Comparison of ENCODE assay signal across 18 cellular contexts in genomic region chr2:232893834-232894233, GRCh38. TPM values are rescaled to one million over a fixed set of nuclear protein-coding genes. Genes with fewer than 3 reads are reported as not detected.
A peak's percentile ranks its signal among the peaks of the same experiment; 100 is the strongest.
DNase-seq lines count a peak whose midpoint lies in the region; ATAC-seq, FAIRE-seq and TF ChIP-seq lines count a peak whose summit lies in the region.
"Had no signal": no experiment of that assay in that cellular context is flagged by ENCODE, and none has a peak within 500 bp of the region (broad histone marks: within the 10 kb centered on the region; RNA-seq: fewer than 3 reads in every experiment).

No MANE protein-coding gene starts in this region.

- H3K9me3 ChIP-seq in endodermal cell (ENCODE audit: control insufficient read depth, low read length) (no peaks in the 10 kb centered on the region), neuronal stem cell (replicated peaks in 1 of 2; ENCODE audit: control insufficient read depth in 2 of 2, insufficient read depth in 1 of 2, low read depth in 1 of 2, low read length in 2 of 2) (no peaks in the 10 kb centered on the region)
- H3K9me3 ChIP-seq: A549 had no signal

- no peak overlapping the region for H2BK120ac ChIP-seq in neuronal stem cell (ENCODE audit: low read depth, low read length)

- H3K36me3 ChIP-seq in endodermal cell (ENCODE audit: control insufficient read depth, insufficient read depth, low read length) (no peaks in the 10 kb centered on the region), neuronal stem cell (replicated peaks in 1 of 2; ENCODE audit: control insufficient read depth in 2 of 2, insufficient read depth in 2 of 2, low read length in 2 of 2) (no peaks in the 10 kb centered on the region)

- 97 to 100% methylated on average over 1 to 8 of the region's 8 CpGs for WGBS in endodermal cell (ENCODE audit: insufficient coverage in 1 of 2, insufficient read length in 1 of 2), 2 experiments
- WGBS in neuronal stem cell (ENCODE audit: extremely low coverage in 2 of 2, insufficient read length in 2 of 2, insufficient replicate concordance in 1 of 2), 2 donors = no CpG with 5 or more reads among the region's 8 CpGs

- no peak overlapping the region for H4K91ac ChIP-seq in neuronal stem cell (ENCODE audit: low read depth, low read length, poor library complexity)

- DNase-seq in Right ventricle myocardium superior (peak; percentile 30), left ventricle myocardium superior (no peak), endodermal cell (peak; percentile 40), neuronal stem cell (ENCODE audit: low spot score) (no peak), urothelium cell line (ENCODE audit: low spot score) (no peak), NCI-H1105 (lab: John Stamatoyannopoulos, UW) (no peak)
- no peak for DNase-seq in activated T-cell treated with anti-CD3 and anti-CD28 coated beads, Interleukin-2, amount 50 U/mL, for 4 hours
- DNase-seq: C1 segment of cervical spinal cord, GDM1, KBM-7, NCI-H1436, NCI-H2029, NCI-H510A, NCI-H774, PC-9 had no signal

- H3K27ac ChIP-seq in endodermal cell (ENCODE audit: low read depth, low read length) (no peak overlapping the region), neuronal stem cell (replicated peaks; ENCODE audit: low read length) (no peak overlapping the region)
- H3K27ac ChIP-seq: PC-9 had no signal

- H3K4me1 Mint-ChIP-seq in endodermal cell = peaks cover 11% of the 10 kb centered on the region
- peaks cover 11% of the 10 kb centered on the region for H3K4me1 Mint-ChIP-seq in activated T-cell treated with anti-CD3 and anti-CD28 coated beads, Interleukin-2, amount 50 U/mL, for 4 hours (ENCODE audit: low read depth)

- intact Hi-C loops in Right ventricle myocardium superior (cut with DNase I) = no loop called here
- intact Hi-C loops in left ventricle myocardium superior (cut with micrococcal nuclease) = no loop called here

- H3K27me3 Mint-ChIP-seq in endodermal cell (ENCODE audit: insufficient read depth) = no peaks in the 10 kb centered on the region
- H3K27me3 Mint-ChIP-seq in activated T-cell treated with anti-CD3 and anti-CD28 coated beads, Interleukin-2, amount 50 U/mL, for 4 hours (ENCODE audit: low read depth) = peaks cover 18% of the 10 kb centered on the region

- H2BK5ac ChIP-seq in neuronal stem cell (ENCODE audit: low read length) = no peak overlapping the region

- no peak overlapping the region for H3K14ac ChIP-seq in neuronal stem cell (ENCODE audit: low read length)

- H3K79me1 ChIP-seq in neuronal stem cell (ENCODE audit: low read depth, low read length) = no peaks in the 10 kb centered on the region

- H3K4ac ChIP-seq in neuronal stem cell (ENCODE audit: low read length) = no peak overlapping the region

- H2AFZ ChIP-seq in neuronal stem cell (ENCODE audit: low read length) = peak overlapping the region; percentile 32
- H2AFZ ChIP-seq: PC-9 had no signal

- H2BK12ac ChIP-seq in neuronal stem cell (ENCODE audit: low read length) = no peak overlapping the region

- H2BK15ac ChIP-seq in neuronal stem cell (ENCODE audit: low read length) = no peak overlapping the region

- no peak overlapping the region for H3K27ac Mint-ChIP-seq in endodermal cell

- H3K9ac ChIP-seq in endodermal cell (ENCODE audit: extremely low read depth, low read length, poor library complexity, severe bottlenecking) (no peak overlapping the region), neuronal stem cell (ENCODE audit: low read depth, low read length, poor library complexity) (no peak overlapping the region)

- H3K23ac ChIP-seq in neuronal stem cell (ENCODE audit: low read depth, low read length, poor library complexity) = no peak overlapping the region

- peak overlapping the region; percentile 68 for H3K18ac ChIP-seq in neuronal stem cell (ENCODE audit: low read length)

- H3K27me3 ChIP-seq in endodermal cell (ENCODE audit: control insufficient read depth, insufficient read depth, low read length, poor library complexity, severe bottlenecking) (no peaks in the 10 kb centered on the region), neuronal stem cell (ENCODE audit: control insufficient read depth in 3 of 3, insufficient read depth in 3 of 3, low read depth in 1 of 3, low read length in 3 of 3) (no peaks in the 10 kb centered on the region)

- no peak for ATAC-seq in Right ventricle myocardium superior (ENCODE audit: poor library complexity)
- ATAC-seq in left ventricle myocardium superior = no peak
- ATAC-seq in activated T-cell treated with anti-CD3 and anti-CD28 coated beads, Interleukin-2, amount 50 U/mL, for 4 hours = no peak
- ATAC-seq: A549, GM12878 had no signal

- peak; percentile 58 for FAIRE-seq in urothelium cell line (lab: Jason Lieb, UNC)
- FAIRE-seq: A549, GM12878, GM18507 had no signal

- H3K36me3 Mint-ChIP-seq in endodermal cell (ENCODE audit: low read depth) = no peaks in the 10 kb centered on the region
- H3K36me3 Mint-ChIP-seq in activated T-cell treated with anti-CD3 and anti-CD28 coated beads, Interleukin-2, amount 50 U/mL, for 4 hours (ENCODE audit: insufficient read depth) = no peaks in the 10 kb centered on the region

- H3K9me3 Mint-ChIP-seq in endodermal cell = no peaks in the 10 kb centered on the region
- H3K9me3 Mint-ChIP-seq in activated T-cell treated with anti-CD3 and anti-CD28 coated beads, Interleukin-2, amount 50 U/mL, for 4 hours = no peaks in the 10 kb centered on the region

- no peak overlapping the region for H3K4me3 Mint-ChIP-seq in endodermal cell
- H3K4me3 Mint-ChIP-seq in activated T-cell treated with anti-CD3 and anti-CD28 coated beads, Interleukin-2, amount 50 U/mL, for 4 hours = no peak overlapping the region

- no peaks in the 10 kb centered on the region for H3K4me1 ChIP-seq in endodermal cell (ENCODE audit: control insufficient read depth, insufficient read depth, low read length)
- H3K4me1 ChIP-seq in neuronal stem cell (ENCODE audit: control insufficient read depth in 2 of 2, insufficient read depth in 1 of 2, low read depth in 1 of 2, low read length in 2 of 2) = peaks cover 6 to 10% of the 10 kb centered on the region in 2 donors
- H3K4me1 ChIP-seq: A549 had no signal

- H3K4me2 ChIP-seq in neuronal stem cell (ENCODE audit: insufficient read depth, low read length, poor library complexity, severe bottlenecking) = no peak overlapping the region
- H3K4me2 ChIP-seq: A549, PC-9 had no signal

- H2AK5ac ChIP-seq in neuronal stem cell (ENCODE audit: low read depth, low read length) = no peak overlapping the region

- TF ChIP-seq CTCF in endodermal cell (conservative IDR thresholded peaks at IDR 0.05) = peak; percentile 21

- H3K4me3 ChIP-seq in endodermal cell (ENCODE audit: low read length) (no peak overlapping the region), neuronal stem cell (ENCODE audit: low read length in 2 of 2) (no peak overlapping the region)
- H3K4me3 ChIP-seq: A549, GM12878, PC-9 had no signal

- H4K8ac ChIP-seq in neuronal stem cell (ENCODE audit: low read depth, low read length) = no peak overlapping the region

RNA-seq across cellular contexts. Expression of gene SNORC, which starts 23.8 kb away (rescaled TPM):
- 0.70 TPM for total RNA-seq in Right ventricle myocardium superior
- total RNA-seq in left ventricle myocardium superior = 1.3 TPM
- total RNA-seq in endodermal cell = 1 to 10 TPM; 3.6 to 5.0 TPM
- 1.00 TPM for polyA plus RNA-seq in endodermal cell (2013, experiment 1 of 2)
- 0.66 TPM for polyA plus RNA-seq in endodermal cell (2013, experiment 2 of 2)
- 2.1 TPM for polyA plus RNA-seq in neuronal stem cell (2013, experiment 1 of 2)
- 2.9 TPM for polyA plus RNA-seq in neuronal stem cell (2013, experiment 2 of 2)
- total RNA-seq in activated T-cell treated with anti-CD3 and anti-CD28 coated beads, Interleukin-2, amount 50 U/mL, for 4 hours = 1 to 10 TPM; 1.2 to 1.7 (median 1.4) TPM

Comparison
In these comparisons a context has a peak if more than half of its experiments do, and no peak if none do; other contexts are left out.
1. DNase-seq: peak in Right ventricle myocardium superior (single experiment) and endodermal cell (single experiment); none in left ventricle myocardium superior (single experiment), neuronal stem cell (single experiment), urothelium cell line (single experiment), activated T-cell treated with anti-CD3 and anti-CD28 coated beads, Interleukin-2, amount 50 U/mL, for 4 hours (single experiment) and NCI-H1105 (single experiment).